27 cellular contexts compared by ENCODE assay signal in the genomic region with DNA sequence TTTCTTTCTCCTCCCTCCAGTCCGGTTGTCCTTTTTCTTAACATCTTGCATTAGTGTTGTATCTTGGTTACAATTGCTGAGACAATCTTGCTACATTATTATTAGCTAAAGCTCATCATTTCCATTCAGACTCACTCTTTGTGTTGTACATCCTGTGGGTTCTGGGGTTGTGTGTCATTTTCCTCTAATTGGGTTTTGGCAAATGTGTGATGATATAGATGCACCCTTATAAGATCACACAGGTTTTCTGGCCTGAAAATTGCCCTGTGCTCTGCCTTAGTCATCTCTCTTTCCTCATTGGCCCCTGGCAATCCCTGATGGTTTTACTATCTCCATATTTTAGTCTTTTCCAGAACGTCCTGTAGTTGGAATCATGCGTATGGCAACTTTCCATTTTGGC.
DNase-seq lines count a peak whose midpoint lies in the region; ATAC-seq, FAIRE-seq and TF ChIP-seq lines count a peak whose summit lies in the region.
"Had no signal": no experiment of that assay in that cellular context is flagged by ENCODE, and none has a peak within 500 bp of the region (broad histone marks: within the 10 kb centered on the region; RNA-seq: fewer than 3 reads in every experiment).

No MANE protein-coding gene starts in this region.

- H3K4me3 ChIP-seq in BLaER1 (no peak overlapping the region), fibroblast of mammary gland (ENCODE audit: control insufficient read depth, low read depth, low read length) (no peak overlapping the region), small intestine (ENCODE audit: low read depth in 1 of 2, low read length in 2 of 2) (no peak overlapping the region)
- H3K4me3 ChIP-seq: A549, heart left ventricle, K562, lower lobe of right lung had no signal

- peaks cover 61% of the 10 kb centered on the region for H3K4me1 ChIP-seq in BLaER1
- H3K4me1 ChIP-seq in small intestine (ENCODE audit: control insufficient read depth in 2 of 2, insufficient read depth in 1 of 2, low read depth in 1 of 2, low read length in 1 of 2) = peaks cover 0 to 6% of the 10 kb centered on the region in 2 donors
- H3K4me1 ChIP-seq: A549 had no signal

- H3K27ac ChIP-seq in BLaER1 = no peak overlapping the region
- H3K27ac ChIP-seq in RWPE1 = peak overlapping the region; percentile 73
- H3K27ac ChIP-seq in small intestine (ENCODE audit: low read depth in 1 of 2, low read length in 1 of 2) = peak overlapping the region; percentile 37 to 85
- H3K27ac ChIP-seq: A549, lower lobe of right lung, VCaP had no signal

- no peak for DNase-seq in RWPE1 (ENCODE audit: low spot score)
- peak; percentile 14 for DNase-seq in fibroblast of mammary gland (ENCODE audit: low read depth)
- no peak for DNase-seq in small intestine
- no peak for DNase-seq in NCI-H1105 treated with DMSO at 0.1 percent for 48 hours (lab: John Stamatoyannopoulos, UW)
- no peak for DNase-seq in T-helper 1 cell
- DNase-seq: activated CD4-positive, alpha-beta T cell treated with anti-CD3 and anti-CD28 coated beads for 36 hours; activated CD8-positive, alpha-beta T cell treated with anti-CD3 and anti-CD28 coated beads for 36 hours; activated naive CD4-positive, alpha-beta T cell treated with anti-CD3 and anti-CD28 coated beads, Interleukin-2, amount 50 U/mL, for 16 hours; AML-193; amygdala; effector CD4-positive, alpha-beta T cell; lower lobe of right lung; NCI-H1105; NCI-H187 treated with DMSO at 0.1 percent for 48 hours; NCI-H2171 treated with DMSO at 0.1 percent for 48 hours; NCI-H510A treated with DMSO at 0.1 percent for 48 hours; nephron progenitor cell; SIG-M5; stimulated activated naive B cell treated with anti-CD40 and anti-IgM and Interleukin-4, amounts not matched to agents 10 μg/mL and 1 μg/mL and 100 μg/mL, for 72 hours had no signal

- no peaks in the 10 kb centered on the region for H3K9me3 ChIP-seq in BLaER1
- H3K9me3 ChIP-seq in small intestine (ENCODE audit: control insufficient read depth, low read depth) = no peaks in the 10 kb centered on the region
- H3K9me3 ChIP-seq: A549, heart left ventricle, lower lobe of right lung had no signal

- H3K36me3 ChIP-seq in BLaER1 (no peaks in the 10 kb centered on the region), small intestine (ENCODE audit: control insufficient read depth in 2 of 2, insufficient read depth in 2 of 2, low read length in 2 of 2) (no peaks in the 10 kb centered on the region)
- H3K36me3 ChIP-seq: heart left ventricle, lower lobe of right lung had no signal

- CTCF ChIA-PET in RWPE1 (lab: Yijun Ruan, JAX) = interaction anchor here (0.6 kb wide), 1 partner anchor 29 kb away, joined by 4 read pairs; no protein-coding TSS in a partner anchor

- no peak overlapping the region for H3K9ac ChIP-seq in BLaER1

- no peaks in the 10 kb centered on the region for H4K20me1 ChIP-seq in BLaER1

- no peak for ATAC-seq in GM21528 (IDR thresholded peaks at IDR 0.05; ENCODE audit: low FRiP score, unreplicated experiment)
- ATAC-seq in GM21447 (IDR thresholded peaks at IDR 0.05; ENCODE audit: unreplicated experiment) = no peak
- ATAC-seq: A549; activated CD4-positive, alpha-beta T cell treated with anti-CD3 and anti-CD28 coated beads for 36 hours; activated CD8-positive, alpha-beta T cell treated with anti-CD3 and anti-CD28 coated beads for 36 hours; K562; stimulated activated naive B cell treated with anti-CD40 and anti-IgM and Interleukin-4, amounts not matched to agents 10 μg/mL and 1 μg/mL and 100 μg/mL, for 72 hours had no signal

- FAIRE-seq in small intestine (lab: Jason Lieb, UNC) = no peak
- FAIRE-seq: A549, HTR-8/SVneo had no signal

- WGBS in small intestine, 3 donors = 76 to 82% (median 82%) methylated on average over 3 of the region's 3 CpGs

- POLR2A ChIA-PET in RWPE1 (lab: Yijun Ruan, JAX; ENCODE audit: low non-redundant PET) = no interaction called here

- H3K27me3 ChIP-seq in BLaER1 (no peaks in the 10 kb centered on the region), small intestine (ENCODE audit: control insufficient read depth in 2 of 2, insufficient read depth in 2 of 2, low read length in 2 of 2) (no peaks in the 10 kb centered on the region)
- H3K27me3 ChIP-seq: heart left ventricle had no signal

- TF ChIP-seq CTCF in RWPE1 (conservative IDR thresholded peaks at IDR 0.05; ENCODE audit: low read depth) (no peak), fibroblast of mammary gland (conservative IDR thresholded peaks at IDR 0.05; ENCODE audit: control insufficient read depth, insufficient read depth, low read depth, low read length) (no peak)

- peak overlapping the region; percentile 88 for H3K4me2 ChIP-seq in BLaER1
- H3K4me2 ChIP-seq: A549 had no signal
